3 cellular contexts compared by ENCODE assay signal in genomic region chr19:4814625-4815425, GRCh38.
A peak's percentile ranks its signal among the peaks of the same experiment; 100 is the strongest.
TF ChIP-seq lines count a peak whose summit lies in the region.

No MANE protein-coding gene starts in this region.

TF ChIP-seq in SK-N-SH, 30 proteins besides CTCF, POLR2A, EP300 and RAD21:
- TF ChIP-seq TAF1 (IDR thresholded peaks at IDR 0.05; ENCODE audit: borderline replicate concordance, low read depth, low read length) (no peak), TCF12 (IDR thresholded peaks at IDR 0.05) (peak; percentile 47; the same call in 1 of the 2 replicates), RCOR1 (IDR thresholded peaks at IDR 0.05; ENCODE audit: low read length) (no peak)

TF ChIP-seq in SK-N-SH treated with all-trans-retinoic acid at 6 μM for 48 hours, 23 proteins besides CTCF, POLR2A, EP300 and RAD21:
- no peak for TF ChIP-seq ESRRG (CRISPR knock-in tag; IDR thresholded peaks at IDR 0.05)
- TF ChIP-seq, protein P1, sequence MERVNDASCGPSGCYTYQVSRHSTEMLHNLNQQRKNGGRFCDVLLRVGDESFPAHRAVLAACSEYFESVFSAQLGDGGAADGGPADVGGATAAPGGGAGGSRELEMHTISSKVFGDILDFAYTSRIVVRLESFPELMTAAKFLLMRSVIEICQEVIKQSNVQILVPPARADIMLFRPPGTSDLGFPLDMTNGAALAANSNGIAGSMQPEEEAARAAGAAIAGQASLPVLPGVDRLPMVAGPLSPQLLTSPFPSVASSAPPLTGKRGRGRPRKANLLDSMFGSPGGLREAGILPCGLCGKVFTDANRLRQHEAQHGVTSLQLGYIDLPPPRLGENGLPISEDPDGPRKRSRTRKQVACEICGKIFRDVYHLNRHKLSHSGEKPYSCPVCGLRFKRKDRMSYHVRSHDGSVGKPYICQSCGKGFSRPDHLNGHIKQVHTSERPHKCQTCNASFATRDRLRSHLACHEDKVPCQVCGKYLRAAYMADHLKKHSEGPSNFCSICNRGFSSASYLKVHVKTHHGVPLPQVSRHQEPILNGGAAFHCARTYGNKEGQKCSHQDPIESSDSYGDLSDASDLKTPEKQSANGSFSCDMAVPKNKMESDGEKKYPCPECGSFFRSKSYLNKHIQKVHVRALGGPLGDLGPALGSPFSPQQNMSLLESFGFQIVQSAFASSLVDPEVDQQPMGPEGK (CRISPR knock-in tag; IDR thresholded peaks at IDR 0.05; ENCODE audit: borderline replicate concordance): no peak
- no peak for TF ChIP-seq ZNF565 (CRISPR knock-in tag; conservative IDR thresholded peaks at IDR 0.05; ENCODE audit: low read depth)
- no peak for TF ChIP-seq OSR1 (CRISPR knock-in tag; IDR thresholded peaks at IDR 0.05)
- TF ChIP-seq PPARA (CRISPR knock-in tag; IDR thresholded peaks at IDR 0.05; ENCODE audit: borderline replicate concordance): no peak
- no peak for TF ChIP-seq RARB (CRISPR knock-in tag; IDR thresholded peaks at IDR 0.05)
- no peak for TF ChIP-seq ZFP30 (CRISPR knock-in tag; IDR thresholded peaks at IDR 0.05)
- TF ChIP-seq CSRNP3 (CRISPR knock-in tag; IDR thresholded peaks at IDR 0.05): no peak
- TF ChIP-seq ZNF8 (CRISPR knock-in tag; IDR thresholded peaks at IDR 0.05): no peak
- TF ChIP-seq ZFP3 (CRISPR knock-in tag; IDR thresholded peaks at IDR 0.05): no peak
- no peak for TF ChIP-seq BACH2 (CRISPR knock-in tag; IDR thresholded peaks at IDR 0.05; ENCODE audit: borderline replicate concordance)
- no peak for TF ChIP-seq POU6F1 (CRISPR knock-in tag; IDR thresholded peaks at IDR 0.05; ENCODE audit: borderline replicate concordance, low read depth)

TF ChIP-seq in H1, 55 proteins besides CTCF, POLR2A, EP300 and RAD21:
- TF ChIP-seq KDM1A (IDR thresholded peaks at IDR 0.05; ENCODE audit: borderline replicate concordance, low read length) (no peak), RXRA (IDR thresholded peaks at IDR 0.05; ENCODE audit: insufficient read depth, low read depth, low read length) (no peak), CREB1 (IDR thresholded peaks at IDR 0.05) (no peak), NRF1 (IDR thresholded peaks at IDR 0.05; ENCODE audit: low read depth, low read length) (no peak), RNF2 (IDR thresholded peaks at IDR 0.05; ENCODE audit: borderline replicate concordance, low read depth, low read length, missing control alignments, poor library complexity, severe bottlenecking) (no peak), NANOG (IDR thresholded peaks at IDR 0.05; ENCODE audit: insufficient read depth, low read depth, low read length, poor library complexity, severe bottlenecking) (no peak), KDM4A (IDR thresholded peaks at IDR 0.05; ENCODE audit: low read depth, low read length, severe bottlenecking) (no peak), CTBP2 (IDR thresholded peaks at IDR 0.05; ENCODE audit: borderline replicate concordance, insufficient read depth, insufficient read length, low read length) (no peak), SIRT6 (IDR thresholded peaks at IDR 0.05; ENCODE audit: low read length) (no peak), SAP30 (IDR thresholded peaks at IDR 0.05; ENCODE audit: insufficient read depth, insufficient replicate concordance, low read length) (no peak), TBP (IDR thresholded peaks at IDR 0.05; ENCODE audit: low read depth, low read length) (no peak), ZNF274 (IDR thresholded peaks at IDR 0.05; ENCODE audit: borderline replicate concordance, extremely low read depth, low read length) (no peak), FOSL1 (IDR thresholded peaks at IDR 0.05; ENCODE audit: insufficient read depth, low read depth, low read length) (no peak), POLR2AphosphoS5 (IDR thresholded peaks at IDR 0.05; ENCODE audit: low read depth, low read length) (no peak), CBX5 (IDR thresholded peaks at IDR 0.05; ENCODE audit: low read depth, low read length) (no peak)
- TF ChIP-seq, protein P2, sequence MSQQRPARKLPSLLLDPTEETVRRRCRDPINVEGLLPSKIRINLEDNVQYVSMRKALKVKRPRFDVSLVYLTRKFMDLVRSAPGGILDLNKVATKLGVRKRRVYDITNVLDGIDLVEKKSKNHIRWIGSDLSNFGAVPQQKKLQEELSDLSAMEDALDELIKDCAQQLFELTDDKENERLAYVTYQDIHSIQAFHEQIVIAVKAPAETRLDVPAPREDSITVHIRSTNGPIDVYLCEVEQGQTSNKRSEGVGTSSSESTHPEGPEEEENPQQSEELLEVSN (IDR thresholded peaks at IDR 0.05): no peak
